ENCODE assay signal across 27 cellular contexts in genomic region chr12:55679691-55680090, GRCh38. TPM values are rescaled to one million over a fixed set of nuclear protein-coding genes. Genes with fewer than 3 reads are reported as not detected.
"Had no signal": no experiment of that assay in that cellular context is flagged by ENCODE, and none has a peak within 500 bp of the region (broad histone marks: within the 10 kb centered on the region; RNA-seq: fewer than 3 reads in every experiment).

No MANE protein-coding gene starts in this region.

- H3K4me2 ChIP-seq: KMS-11 had no signal

- H3K9ac ChIP-seq: KMS-11 had no signal

- H3K36me3 ChIP-seq: SJCRH30 had no signal

- H3K9me3 ChIP-seq: SJCRH30 had no signal

- H3K27me3 ChIP-seq: SJCRH30 had no signal

- H3K27ac ChIP-seq: KMS-11, RWPE1, SJCRH30 had no signal

- ATAC-seq: HepG2, Panc1, PC-3, SK-N-SH treated with all-trans-retinoic acid at 6 μM for 48 hours had no signal

- H3K4me3 ChIP-seq: SJCRH30 had no signal

- DNase-seq: IMR-90, Kasumi-1, NCI-H1092, NCI-H1105 treated with DMSO at 0.1 percent for 48 hours, NCI-H1417 treated with DMSO at 0.1 percent for 48 hours, NCI-H146, NCI-H187, NCI-H2029, NCI-H2081 treated with DMSO at 0.1 percent for 48 hours, NCI-H2171, NCI-H226, NCI-H446, NCI-H510A, NCI-H524 treated with DMSO at 0.1 percent for 48 hours, NCI-H69, NCI-H774, PC-3, SHP77 treated with DMSO at 0.1 percent for 48 hours, SJCRH30 had no signal

RNA-seq across cellular contexts. Expression of gene OR10P1, which starts 43.0 kb away (rescaled TPM):
- total RNA-seq: HepG2, HT1080, IMR-90, M059J, OCI-LY7, PC-3, SJCRH30 had no signal
- polyA plus RNA-seq: HepG2, IMR-90 had no signal
